In the genomic region with DNA sequence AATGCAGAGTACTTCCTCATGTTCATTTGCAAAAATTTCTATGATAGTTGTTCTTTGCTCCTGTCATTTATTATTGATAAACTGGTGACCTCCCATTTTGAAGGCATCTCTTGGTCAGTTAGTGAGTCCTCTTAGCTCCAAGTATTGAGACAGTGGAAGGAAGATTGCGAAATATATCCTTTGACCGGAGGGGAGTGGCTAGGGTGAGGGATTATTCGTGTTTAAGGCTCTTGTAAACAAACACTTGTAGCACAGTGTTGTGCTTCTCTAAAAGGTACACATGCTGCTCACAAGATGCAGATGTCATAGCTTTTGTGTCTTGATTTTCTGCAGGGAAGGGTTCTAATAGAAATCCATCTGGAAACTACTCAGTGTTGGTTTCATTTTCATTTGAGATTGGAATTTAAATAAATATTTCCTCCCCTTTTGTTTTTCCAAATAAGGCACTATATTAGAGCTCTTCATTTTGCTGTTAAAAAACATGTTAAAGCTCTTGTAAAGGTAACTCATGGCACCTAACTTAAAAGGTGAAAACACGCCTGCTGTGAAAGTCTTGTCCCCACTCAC, we compare ENCODE assay signal across 9 cellular contexts. TPM values are rescaled to one million over a fixed set of nuclear protein-coding genes. Genes with fewer than 3 reads are reported as not detected.
DNase-seq lines count a peak whose midpoint lies in the region; ATAC-seq, FAIRE-seq and TF ChIP-seq lines count a peak whose summit lies in the region.
"Had no signal": no experiment of that assay in that cellular context is flagged by ENCODE, and none has a peak within 500 bp of the region (broad histone marks: within the 10 kb centered on the region; RNA-seq: fewer than 3 reads in every experiment).

No MANE protein-coding gene starts in this region.

- H2AFZ ChIP-seq in parathyroid adenoma, result no peak overlapping the region

- H3K4me1 Mint-ChIP-seq in CD8-positive, alpha-beta memory T cell, result peaks cover 32 to 40% (median 37%) of the 10 kb centered on the region in 3 donors
- peaks cover 6% of the 10 kb centered on the region for H3K4me1 Mint-ChIP-seq in stimulated activated naive CD8-positive, alpha-beta T cell treated with anti-CD3 and anti-CD28 coated beads, Interleukin-15, amount 100 ng/mL, for 72 hours

- H3K79me2 ChIP-seq in parathyroid adenoma, result peaks cover 8% of the 10 kb centered on the region

- peak overlapping the region in 3 of 4 donors; percentile 25 to 56 (median 36) for H3K27ac ChIP-seq in esophagus muscularis mucosa (replicated peaks in 1 of 4)
- no peak overlapping the region for H3K27ac ChIP-seq in parathyroid adenoma
- no peak overlapping the region for H3K27ac ChIP-seq in CD8-positive, alpha-beta memory T cell (ENCODE audit: low read depth, low read length)

- no peaks in the 10 kb centered on the region for H3K27me3 Mint-ChIP-seq in CD8-positive, alpha-beta memory T cell
- no peaks in the 10 kb centered on the region for H3K27me3 Mint-ChIP-seq in stimulated activated naive CD8-positive, alpha-beta T cell treated with anti-CD3 and anti-CD28 coated beads, Interleukin-15, amount 100 ng/mL, for 72 hours
- H3K27me3 Mint-ChIP-seq: memory B cell had no signal

- TF ChIP-seq POLR2A in GM12892 (IDR thresholded peaks at IDR 0.05; ENCODE audit: low read depth, low read length), result no peak
- no peak for TF ChIP-seq POLR2A in esophagus muscularis mucosa (IDR thresholded peaks at IDR 0.05; ENCODE audit: low read depth)

- H3K27ac Mint-ChIP-seq in CD8-positive, alpha-beta memory T cell, result peak overlapping the region in 4 of 8 donors; percentile 1 to 52 (median 18)
- H3K27ac Mint-ChIP-seq in stimulated activated naive CD8-positive, alpha-beta T cell treated with anti-CD3 and anti-CD28 coated beads, Interleukin-15, amount 100 ng/mL, for 72 hours, result peak overlapping the region in 1 of 2 donors; percentile 85
- H3K27ac Mint-ChIP-seq: memory B cell had no signal

- peaks cover 3 to 11% (median 6%) of the 10 kb centered on the region in 3 donors for H3K36me3 Mint-ChIP-seq in CD8-positive, alpha-beta memory T cell
- H3K36me3 Mint-ChIP-seq: memory B cell had no signal

- no peak for TF ChIP-seq EP300 in esophagus muscularis mucosa (IDR thresholded peaks at IDR 0.05)

- CTCF ChIA-PET in CD8-positive, alpha-beta memory T cell (lab: Charles Lee), result no interaction called here

- no peak overlapping the region for H3K4me2 ChIP-seq in parathyroid adenoma (ENCODE audit: low read length)

- intact Hi-C loops in esophagus muscularis mucosa (cut with DNase I), result no loop called here

- no peaks in the 10 kb centered on the region for H3K9me3 Mint-ChIP-seq in CD8-positive, alpha-beta memory T cell
- no peaks in the 10 kb centered on the region for H3K9me3 Mint-ChIP-seq in stimulated activated naive CD8-positive, alpha-beta T cell treated with anti-CD3 and anti-CD28 coated beads, Interleukin-15, amount 100 ng/mL, for 72 hours
- H3K9me3 Mint-ChIP-seq: memory B cell had no signal

- H3K9me3 ChIP-seq in esophagus muscularis mucosa (no peaks in the 10 kb centered on the region), parathyroid adenoma (ENCODE audit: control insufficient read depth, low read length) (no peaks in the 10 kb centered on the region)
- no peaks in the 10 kb centered on the region for H3K9me3 ChIP-seq in CD8-positive, alpha-beta memory T cell (ENCODE audit: low read length)

- no peak overlapping the region for H3K9ac ChIP-seq in parathyroid adenoma

- FAIRE-seq in GM12892 (lab: Jason Lieb, UNC), result peak; percentile 64

- ATAC-seq in stimulated activated naive CD8-positive, alpha-beta T cell treated with anti-CD3 and anti-CD28 coated beads, Interleukin-15, amount 100 ng/mL, for 72 hours, result no peak

- peaks cover 0 to 9% (median 0%) of the 10 kb centered on the region in 4 donors for H3K36me3 ChIP-seq in esophagus muscularis mucosa
- H3K36me3 ChIP-seq in parathyroid adenoma (ENCODE audit: control insufficient read depth, insufficient read depth, low read length), result no peaks in the 10 kb centered on the region
- H3K36me3 ChIP-seq in CD8-positive, alpha-beta memory T cell (ENCODE audit: insufficient read depth, low read length), result no peaks in the 10 kb centered on the region

- DNase-seq in GM12892 (ENCODE audit: insufficient read length) (no peak), OCI-M1 (lab: John Stamatoyannopoulos, UW) (peak; percentile 63), esophagus muscularis mucosa (ENCODE audit: extremely low spot score) (no peak), midbrain (lab: John Stamatoyannopoulos, UW) (no peak)
- no peak for DNase-seq in CD8-positive, alpha-beta memory T cell
- DNase-seq in effector CD4-positive, alpha-beta T cell, result no peak
- DNase-seq in stimulated activated naive CD8-positive, alpha-beta T cell treated with anti-CD3 and anti-CD28 coated beads, Interleukin-15, amount 100 ng/mL, for 72 hours, result no peak

- POLR2A ChIA-PET in CD8-positive, alpha-beta memory T cell (lab: Charles Lee), result no interaction called here

- H3K4me1 ChIP-seq in esophagus muscularis mucosa (peaks cover 7 to 21% (median 19%) of the 10 kb centered on the region in 4 donors), parathyroid adenoma (no peaks in the 10 kb centered on the region)
- no peaks in the 10 kb centered on the region for H3K4me1 ChIP-seq in CD8-positive, alpha-beta memory T cell (ENCODE audit: insufficient read depth, low read length)

- H3K27me3 ChIP-seq in esophagus muscularis mucosa (no peaks in the 10 kb centered on the region), parathyroid adenoma (ENCODE audit: control insufficient read depth, insufficient read depth, low read length) (no peaks in the 10 kb centered on the region)
- no peaks in the 10 kb centered on the region for H3K27me3 ChIP-seq in CD8-positive, alpha-beta memory T cell (ENCODE audit: insufficient read depth, low read length, poor library complexity, severe bottlenecking)

- H3K4me3 ChIP-seq in esophagus muscularis mucosa (peak overlapping the region; percentile 24 to 50 (median 44)), parathyroid adenoma (ENCODE audit: low read depth, low read length) (peak overlapping the region; percentile 6)
- no peak overlapping the region for H3K4me3 ChIP-seq in CD8-positive, alpha-beta memory T cell (ENCODE audit: low read length)

- TF ChIP-seq CTCF in esophagus muscularis mucosa (IDR thresholded peaks at IDR 0.05), result no peak
- no peak for TF ChIP-seq CTCF in parathyroid adenoma (IDR thresholded peaks at IDR 0.05)

- 55% methylated on average over 4 of the region's 4 CpGs for WGBS in esophagus muscularis mucosa

- no peak overlapping the region for H3K4me3 Mint-ChIP-seq in CD8-positive, alpha-beta memory T cell
- no peak overlapping the region for H3K4me3 Mint-ChIP-seq in stimulated activated naive CD8-positive, alpha-beta T cell treated with anti-CD3 and anti-CD28 coated beads, Interleukin-15, amount 100 ng/mL, for 72 hours
- H3K4me3 Mint-ChIP-seq: memory B cell had no signal

RNA-seq across cellular contexts. Expression of gene TXLNG, which starts 21.8 kb away (rescaled TPM):
- 16.9 TPM for polyA plus RNA-seq in GM12892 (2012; ENCODE audit: missing spikeins)
- total RNA-seq in esophagus muscularis mucosa, result 10 to 100 TPM in 3 of 4 donors, 1 to 10 TPM in 1; 9.6 to 13.6 (median 11.9) TPM
- total RNA-seq in CD8-positive, alpha-beta memory T cell, result 10 to 100 TPM; 22.4 to 23.3 TPM
- 18.3 TPM for polyA plus RNA-seq in CD8-positive, alpha-beta memory T cell

Comparison
In these comparisons a context has a peak if more than half of its experiments do, and no peak if none do; other contexts are left out.
1. H3K27ac ChIP-seq: peak in esophagus muscularis mucosa (3 of 4); none in parathyroid adenoma (single experiment) and CD8-positive, alpha-beta memory T cell (single experiment).